Comparison of ENCODE assay signal across 8 cellular contexts in the genomic region with DNA sequence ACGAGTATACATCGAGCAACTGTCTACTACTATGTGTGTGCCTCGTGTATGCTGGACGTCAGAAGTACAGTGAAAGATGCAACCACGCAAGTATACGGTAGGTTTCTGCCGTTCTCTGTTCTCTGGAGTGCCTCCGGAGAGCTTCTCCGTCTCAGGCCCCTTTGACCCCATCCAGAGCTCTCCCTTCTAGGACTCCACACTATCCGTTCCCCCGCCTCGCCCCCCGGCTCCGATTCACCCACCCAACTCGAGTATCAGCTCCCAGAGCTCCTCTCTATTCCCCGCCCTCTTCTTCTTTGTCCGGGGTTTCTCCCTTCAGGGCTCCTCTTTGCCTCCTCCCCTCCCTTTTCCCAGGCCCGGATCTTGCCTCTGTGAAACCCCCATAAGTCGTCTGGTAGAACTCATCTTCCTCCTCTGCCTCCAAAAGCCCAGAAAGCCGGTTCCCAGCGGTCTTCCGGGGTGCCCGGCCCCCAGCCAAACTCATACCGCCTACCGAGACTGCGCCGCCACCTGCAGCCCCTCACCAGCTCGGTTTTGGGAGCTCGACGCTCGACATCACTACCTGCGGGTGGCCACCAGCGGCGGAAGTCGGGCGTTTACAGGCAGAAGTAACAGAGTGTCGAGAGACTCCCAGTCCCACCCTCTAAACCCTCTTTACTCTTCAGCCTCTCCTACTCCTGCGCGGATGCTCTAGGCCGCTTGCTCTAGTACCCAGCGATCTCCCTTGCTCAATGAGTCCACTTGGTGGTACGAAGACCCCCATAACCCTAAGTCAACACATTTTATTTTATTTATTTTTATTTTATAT. TPM values are rescaled to one million over a fixed set of nuclear protein-coding genes. Genes with fewer than 3 reads are reported as not detected.
DNase-seq lines count a peak whose midpoint lies in the region; ATAC-seq and TF ChIP-seq lines count a peak whose summit lies in the region.

A gene with protein sequence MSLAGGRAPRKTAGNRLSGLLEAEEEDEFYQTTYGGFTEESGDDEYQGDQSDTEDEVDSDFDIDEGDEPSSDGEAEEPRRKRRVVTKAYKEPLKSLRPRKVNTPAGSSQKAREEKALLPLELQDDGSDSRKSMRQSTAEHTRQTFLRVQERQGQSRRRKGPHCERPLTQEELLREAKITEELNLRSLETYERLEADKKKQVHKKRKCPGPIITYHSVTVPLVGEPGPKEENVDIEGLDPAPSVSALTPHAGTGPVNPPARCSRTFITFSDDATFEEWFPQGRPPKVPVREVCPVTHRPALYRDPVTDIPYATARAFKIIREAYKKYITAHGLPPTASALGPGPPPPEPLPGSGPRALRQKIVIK (minus strand): TSS at position 560 of the 808 bp plus-strand sequence. CDS start 76 bp downstream, at position 484.

- ATAC-seq in HG02571 (IDR thresholded peaks at IDR 0.05; ENCODE audit: unreplicated experiment) (peak; percentile 89), SK-N-SH treated with all-trans-retinoic acid at 6 μM for 48 hours (peak; percentile 94), omental fat pad (ENCODE audit: low FRiP score) (peak; percentile 93)

- no peak for TF ChIP-seq CTCF in GM06990 (IDR thresholded peaks at IDR 0.05; ENCODE audit: insufficient read depth, low read length, poor library complexity, severe bottlenecking)
- no peak for TF ChIP-seq CTCF in omental fat pad (IDR thresholded peaks at IDR 0.05)

- peaks cover 3% of the 10 kb centered on the region for H3K36me3 ChIP-seq in GM06990 (ENCODE audit: control insufficient read depth, insufficient read depth, low read length)

- H3K4me3 ChIP-seq in GM06990 (replicated peaks; ENCODE audit: low read depth, low read length), result peak within 1 kb of the TSS; percentile 91

- H3K27ac ChIP-seq in temporal lobe (ENCODE audit: low read depth, low read length), result peak within 1 kb of the TSS; percentile 33

- no peaks in the 10 kb centered on the region for H3K27me3 ChIP-seq in GM06990 (replicated peaks; ENCODE audit: control insufficient read depth, insufficient read depth, low read length)

- peak; percentile 88 for DNase-seq in GM06990 (ENCODE audit: extremely low read depth, insufficient read length)
- peak; percentile 97 for DNase-seq in NCI-H1092 treated with DMSO at 0.1 percent for 48 hours (lab: John Stamatoyannopoulos, UW)
- peak; percentile 88 for DNase-seq in activated naive CD4-positive, alpha-beta T cell treated with anti-CD3 and anti-CD28 coated beads, Interleukin-2, amount 50 U/mL, for 16 hours
- peak; percentile 84 for DNase-seq in globus pallidus (ENCODE audit: low spot score)
- peak; percentile 65 for DNase-seq in omental fat pad (ENCODE audit: low spot score)

TF ChIP-seq in SK-N-SH treated with all-trans-retinoic acid at 6 μM for 48 hours, 23 proteins besides CTCF, POLR2A, EP300 and RAD21:
- TF ChIP-seq ZFP3 (CRISPR knock-in tag; IDR thresholded peaks at IDR 0.05), result 0 out of 2 replicates have a peak, but pooled peaks have one; percentile 35
- no peak for TF ChIP-seq ZNF565 (CRISPR knock-in tag; conservative IDR thresholded peaks at IDR 0.05; ENCODE audit: low read depth)
- peak; percentile 46; the same call in 1 of the 2 replicates for TF ChIP-seq ZC3H10 (CRISPR knock-in tag; IDR thresholded peaks at IDR 0.05)

RNA-seq across cellular contexts. Expression of the gene that starts here (rescaled TPM):
- total RNA-seq in omental fat pad, result 10 to 100 TPM; 24.0 to 26.1 (median 24.6) TPM
- 54.1 TPM for total RNA-seq in temporal lobe

Comparison
In these comparisons a context has a peak if more than half of its experiments do, and no peak if none do; other contexts are left out.
1. Peak in every context shown above with its lines: DNase-seq, ATAC-seq, H3K4me3 ChIP-seq and H3K27ac ChIP-seq.